16 cellular contexts compared by ENCODE assay signal in genomic region chr2:217555075-217555876, GRCh38.
A peak's percentile ranks its signal among the peaks of the same experiment; 100 is the strongest.
DNase-seq lines count a peak whose midpoint lies in the region; ATAC-seq and TF ChIP-seq lines count a peak whose summit lies in the region.
"Had no signal": no experiment of that assay in that cellular context is flagged by ENCODE, and none has a peak within 500 bp of the region (broad histone marks: within the 10 kb centered on the region; RNA-seq: fewer than 3 reads in every experiment).

No MANE protein-coding gene starts in this region.

- peaks cover 1% of the 10 kb centered on the region for H3K36me3 Mint-ChIP-seq in progenitor cell of endocrine pancreas (ENCODE audit: insufficient read depth)

- H3K9me3 Mint-ChIP-seq in progenitor cell of endocrine pancreas (ENCODE audit: low read depth), result no peaks in the 10 kb centered on the region

- H3K27me3 ChIP-seq in rectal smooth muscle tissue (ENCODE audit: control insufficient read depth, insufficient read depth, low read length), result no peaks in the 10 kb centered on the region
- H3K27me3 ChIP-seq: brain microvascular endothelial cell, heart right ventricle had no signal

- no peak for TF ChIP-seq CTCF in progenitor cell of endocrine pancreas (IDR thresholded peaks at IDR 0.05; ENCODE audit: unreplicated experiment)

- H3K27ac ChIP-seq in rectal smooth muscle tissue (ENCODE audit: low read depth, low read length), result peak overlapping the region; percentile 65
- H3K27ac ChIP-seq: brain microvascular endothelial cell, C4-2B, heart right ventricle, KMS-11 had no signal

- H3K27ac Mint-ChIP-seq in progenitor cell of endocrine pancreas, result no peak overlapping the region
- H3K27ac Mint-ChIP-seq: activated B cell treated with CpG ODN at 0.5 μM for 24 hours; stimulated activated naive CD8-positive, alpha-beta T cell treated with anti-CD3 and anti-CD28 coated beads, Interleukin-15, Interleukin-2, amounts not matched to agents 100 ng/mL and 50 ng/mL, for 24 hours had no signal

- ATAC-seq in HG02763 (IDR thresholded peaks at IDR 0.05; ENCODE audit: unreplicated experiment), result no peak
- ATAC-seq: SK-N-SH treated with all-trans-retinoic acid at 6 μM for 48 hours had no signal

- H3K4me3 Mint-ChIP-seq in progenitor cell of endocrine pancreas (ENCODE audit: low read depth), result no peak overlapping the region
- H3K4me3 Mint-ChIP-seq: activated B cell treated with CpG ODN at 0.5 μM for 24 hours; stimulated activated naive CD8-positive, alpha-beta T cell treated with anti-CD3 and anti-CD28 coated beads, Interleukin-15, Interleukin-2, amounts not matched to agents 100 ng/mL and 50 ng/mL, for 24 hours had no signal

- no peak overlapping the region for H3K9ac ChIP-seq in rectal smooth muscle tissue (ENCODE audit: low read length)
- H3K9ac ChIP-seq: KMS-11 had no signal

- no peaks in the 10 kb centered on the region for H3K9me3 ChIP-seq in iPS-18c (ENCODE audit: control insufficient read depth, insufficient read depth, low read length)
- H3K9me3 ChIP-seq: heart right ventricle had no signal

- peaks cover 8% of the 10 kb centered on the region for H3K4me1 Mint-ChIP-seq in progenitor cell of endocrine pancreas (ENCODE audit: low read depth)
- H3K4me1 Mint-ChIP-seq: activated B cell treated with CpG ODN at 0.5 μM for 24 hours had no signal

- H3K4me3 ChIP-seq in iPS-18c (ENCODE audit: insufficient read depth, low read depth, low read length) (peak overlapping the region; percentile 2; the same call in 1 of the 2 replicates), rectal smooth muscle tissue (ENCODE audit: low read length) (no peak overlapping the region)
- H3K4me3 ChIP-seq: heart right ventricle had no signal

- H3K27me3 Mint-ChIP-seq in progenitor cell of endocrine pancreas, result peaks cover 14% of the 10 kb centered on the region
- H3K27me3 Mint-ChIP-seq: activated B cell treated with CpG ODN at 0.5 μM for 24 hours; stimulated activated naive CD8-positive, alpha-beta T cell treated with anti-CD3 and anti-CD28 coated beads, Interleukin-15, Interleukin-2, amounts not matched to agents 100 ng/mL and 50 ng/mL, for 24 hours had no signal

- peak; percentile 26 for DNase-seq in EL
- DNase-seq in SW480 (ENCODE audit: low spot score), result peak; percentile 66
- DNase-seq in SHP77 (lab: John Stamatoyannopoulos, UW), result no peak
- DNase-seq in progenitor cell of endocrine pancreas (ENCODE audit: low spot score, unreplicated experiment), result no peak
- no peak for DNase-seq in stimulated activated CD4-positive, alpha-beta T cell treated with anti-CD3 and anti-CD28 coated beads, Interleukin-12 subunit alpha, Interleukin-12 subunit beta, amount 100 ng/mL, for 4 hours
- DNase-seq: activated B cell treated with CpG ODN at 0.5 μM for 24 hours, brain microvascular endothelial cell, heart right ventricle, NCI-H2029 had no signal

- H3K36me3 ChIP-seq in rectal smooth muscle tissue (ENCODE audit: control insufficient read depth, insufficient read depth, low read length), result no peaks in the 10 kb centered on the region
- H3K36me3 ChIP-seq: brain microvascular endothelial cell, heart right ventricle had no signal

- H3K4me1 ChIP-seq in rectal smooth muscle tissue (ENCODE audit: control insufficient read depth, insufficient read depth, low read length), result peaks cover 14% of the 10 kb centered on the region

Comparison
In these comparisons a context has a peak if more than half of its experiments do, and no peak if none do; other contexts are left out.
1. DNase-seq: peak in EL (single experiment) and SW480 (single experiment); none in SHP77 (0 of 2), progenitor cell of endocrine pancreas (single experiment) and stimulated activated CD4-positive, alpha-beta T cell treated with anti-CD3 and anti-CD28 coated beads, Interleukin-12 subunit alpha, Interleukin-12 subunit beta, amount 100 ng/mL, for 4 hours (single experiment).